Comparison of ENCODE assay signal across 15 cellular contexts in genomic region chr17:76132574-76133338, GRCh38. TPM values are rescaled to one million over a fixed set of nuclear protein-coding genes. Genes with fewer than 3 reads are reported as not detected.
DNase-seq lines count a peak whose midpoint lies in the region; ATAC-seq and TF ChIP-seq lines count a peak whose summit lies in the region.
"Had no signal": no experiment of that assay in that cellular context is flagged by ENCODE, and none has a peak within 500 bp of the region (broad histone marks: within the 10 kb centered on the region; RNA-seq: fewer than 3 reads in every experiment).

No MANE protein-coding gene starts in this region.

- H3K4me3 ChIP-seq in RWPE2 (ENCODE audit: severe bottlenecking) (no peak overlapping the region), kidney epithelial cell (ENCODE audit: low read depth, low read length) (no peak overlapping the region)
- H3K4me3 ChIP-seq: heart left ventricle had no signal

- H3K27me3 ChIP-seq in RWPE2 (ENCODE audit: insufficient read depth, poor library complexity, severe bottlenecking) (no peaks in the 10 kb centered on the region), kidney epithelial cell (ENCODE audit: control insufficient read depth, insufficient read depth, low read length) (peaks cover 6% of the 10 kb centered on the region)

- ATAC-seq in RWPE2 (ENCODE audit: low read depth) (peak; percentile 87), HG02885 (IDR thresholded peaks at IDR 0.05; ENCODE audit: poor library complexity, unreplicated experiment) (no peak), GM21723 (IDR thresholded peaks at IDR 0.05; ENCODE audit: unreplicated experiment) (no peak)
- ATAC-seq: heart left ventricle had no signal

- no peak for TF ChIP-seq CTCF in RWPE2 (IDR thresholded peaks at IDR 0.05; ENCODE audit: poor library complexity, severe bottlenecking)
- TF ChIP-seq CTCF in kidney epithelial cell (IDR thresholded peaks at IDR 0.05; ENCODE audit: insufficient read depth, low read length, poor library complexity, severe bottlenecking): peak; percentile 15

- no peaks in the 10 kb centered on the region for H3K9me3 ChIP-seq in RWPE2 (ENCODE audit: severe bottlenecking)
- H3K9me3 ChIP-seq: heart left ventricle had no signal

- DNase-seq in NCI-H2227 (lab: John Stamatoyannopoulos, UW; ENCODE audit: unreplicated experiment) (peak; percentile 14), NCI-H2227 treated with DMSO at 0.1 percent for 48 hours (lab: John Stamatoyannopoulos, UW) (no peak), RWPE2 (ENCODE audit: low spot score) (peak; percentile 91), kidney epithelial cell (ENCODE audit: low read depth) (no peak), T1000 (lab: John Stamatoyannopoulos, UW) (no peak)
- DNase-seq in NK-92 treated with Interleukin-12 subunit alpha and Interleukin-12 subunit beta, amount 100 ng/mL, for 24 hours (lab: John Stamatoyannopoulos, UW): no peak
- DNase-seq: activated B cell treated with CpG ODN at 0.5 μM for 24 hours; KBM-7; stimulated activated CD4-positive, alpha-beta T cell treated with anti-CD3 and anti-CD28 coated beads, Interleukin-4, amount 100 ng/mL, for 4 hours had no signal

- no peaks in the 10 kb centered on the region for H3K36me3 ChIP-seq in RWPE2 (ENCODE audit: low read depth)
- H3K36me3 ChIP-seq in kidney epithelial cell (ENCODE audit: control insufficient read depth, insufficient read depth, low read length): no peaks in the 10 kb centered on the region
- H3K36me3 ChIP-seq: heart left ventricle had no signal

- no peak overlapping the region for H3K27ac ChIP-seq in RWPE2 (ENCODE audit: poor library complexity, severe bottlenecking)
- H3K27ac ChIP-seq: heart left ventricle had no signal

- peaks cover 18% of the 10 kb centered on the region for H3K4me1 ChIP-seq in RWPE2 (ENCODE audit: insufficient read depth, poor library complexity, severe bottlenecking)

RNA-seq across cellular contexts. Expression of gene FOXJ1, which starts 8.3 kb away (rescaled TPM):
- 2.3 and 3.0 TPM in 2 replicates for total RNA-seq in kidney epithelial cell
- total RNA-seq: heart left ventricle, RPMI7951 had no signal

RNA-seq across cellular contexts. Expression of gene EXOC7, which starts 29.2 kb away (rescaled TPM):
- total RNA-seq in kidney epithelial cell: 80.1 and 88.9 TPM in 2 replicates

RNA-seq across cellular contexts. Expression of gene ZACN, which starts 53.8 kb away (rescaled TPM):
- not detected in 2 replicates for total RNA-seq in kidney epithelial cell
- total RNA-seq: cerebellum, RPMI7951, temporal lobe had no signal

RNA-seq across cellular contexts. Expression of gene GALR2, which starts 58.2 kb away (rescaled TPM):
- 0.33 and 0.34 TPM in 2 replicates for total RNA-seq in kidney epithelial cell
- total RNA-seq: cerebellum, heart left ventricle, RPMI7951, temporal lobe had no signal

Comparison
In these comparisons a context has a peak if more than half of its experiments do, and no peak if none do; other contexts are left out.
1. DNase-seq: peak in NCI-H2227 (single experiment) and RWPE2 (single experiment); none in NCI-H2227 treated with DMSO at 0.1 percent for 48 hours (single experiment), kidney epithelial cell (single experiment), T1000 (single experiment) and NK-92 treated with Interleukin-12 subunit alpha and Interleukin-12 subunit beta, amount 100 ng/mL, for 24 hours (single experiment).